Comparison of ENCODE assay signal across 1 cellular context in genomic region chr11:99069831-99070444, GRCh38.
TF ChIP-seq lines count a peak whose summit lies in the region.

No MANE protein-coding gene starts in this region.

TF ChIP-seq in GM12878, 131 proteins besides CTCF, POLR2A, EP300 and RAD21 (continued from another document):
- TF ChIP-seq PRDM15 (CRISPR knock-in tag; IDR thresholded peaks at IDR 0.05), result no peak
- TF ChIP-seq ATF2 (IDR thresholded peaks at IDR 0.05; ENCODE audit: low read length), result no peak
- TF ChIP-seq WRNIP1 (IDR thresholded peaks at IDR 0.05; ENCODE audit: borderline replicate concordance, low read depth, low read length), result no peak
- TF ChIP-seq RCOR1 (conservative IDR thresholded peaks at IDR 0.05; ENCODE audit: low read depth, low read length), result no peak
- TF ChIP-seq TCF12 (IDR thresholded peaks at IDR 0.05; ENCODE audit: low read depth, low read length), result no peak
- no peak for TF ChIP-seq BACH1 (IDR thresholded peaks at IDR 0.05; ENCODE audit: borderline replicate concordance)
TF ChIP-seq in GM12878: peak in this region for 0.
